8 cellular contexts compared by ENCODE assay signal in genomic region chr18:58613201-58613600, GRCh38. TPM values are rescaled to one million over a fixed set of nuclear protein-coding genes. Genes with fewer than 3 reads are reported as not detected.
DNase-seq lines count a peak whose midpoint lies in the region; ATAC-seq and TF ChIP-seq lines count a peak whose summit lies in the region.
"Not testable (repeated sequence)": the region's sequence is repeated elsewhere in the genome, so short reads cannot be mapped to it uniquely, and the experiment has no call there.

No MANE protein-coding gene starts in this region.

- H3K9ac ChIP-seq in neuronal stem cell (ENCODE audit: low read depth, low read length, poor library complexity) = not testable (repeated sequence)

- H3K9me3 Mint-ChIP-seq in CD8-positive, alpha-beta memory T cell; effector memory CD8-positive, alpha-beta T cell; naive thymus-derived CD4-positive, alpha-beta T cell; stimulated activated memory B cell treated with anti-CD40 and anti-IgM and Interleukin-4, amounts not matched to agents 10 μg/mL and 1 μg/mL and 100 μg/mL, for 72 hours: not testable (repeated sequence)

- not testable (repeated sequence) for H3K18ac ChIP-seq in neuronal stem cell (ENCODE audit: low read length)

- H2AFZ ChIP-seq in neuronal stem cell (ENCODE audit: low read length) = peak overlapping the region; percentile 43

- not testable (repeated sequence) for H4K8ac ChIP-seq in neuronal stem cell (ENCODE audit: low read depth, low read length)

- H3K23ac ChIP-seq in neuronal stem cell (ENCODE audit: low read depth, low read length, poor library complexity) = not testable (repeated sequence)

- H3K79me1 ChIP-seq in neuronal stem cell (ENCODE audit: low read depth, low read length) = not testable (repeated sequence)

- not testable (repeated sequence) for H3K36me3 Mint-ChIP-seq in CD8-positive, alpha-beta memory T cell; naive thymus-derived CD4-positive, alpha-beta T cell; stimulated activated memory B cell treated with anti-CD40 and anti-IgM and Interleukin-4, amounts not matched to agents 10 μg/mL and 1 μg/mL and 100 μg/mL, for 72 hours
- peaks cover 13% of the 10 kb centered on the region for H3K36me3 Mint-ChIP-seq in effector memory CD8-positive, alpha-beta T cell (ENCODE audit: insufficient read depth)

- not testable (repeated sequence) for ATAC-seq in effector memory CD8-positive, alpha-beta T cell (replicated peaks); naive thymus-derived CD4-positive, alpha-beta T cell; stimulated activated memory B cell treated with anti-CD40 and anti-IgM and Interleukin-4, amounts not matched to agents 10 μg/mL and 1 μg/mL and 100 μg/mL, for 72 hours

- H3K27me3 ChIP-seq in CD8-positive, alpha-beta memory T cell (ENCODE audit: insufficient read depth, low read length, poor library complexity, severe bottlenecking); cardiac muscle cell; naive thymus-derived CD4-positive, alpha-beta T cell (ENCODE audit: control insufficient read depth in 2 of 2, insufficient read depth in 2 of 2, low read length in 2 of 2); neuronal stem cell (ENCODE audit: control insufficient read depth in 3 of 3, insufficient read depth in 3 of 3, low read depth in 1 of 3, low read length in 3 of 3): not testable (repeated sequence)

- not testable (repeated sequence) for H4K91ac ChIP-seq in neuronal stem cell (ENCODE audit: low read depth, low read length, poor library complexity)

- H2BK15ac ChIP-seq in neuronal stem cell (ENCODE audit: low read length) = not testable (repeated sequence)

- not testable (repeated sequence) for H3K9me3 ChIP-seq in CD8-positive, alpha-beta memory T cell (ENCODE audit: low read length); cardiac muscle cell (ENCODE audit: low read depth); naive thymus-derived CD4-positive, alpha-beta T cell (ENCODE audit: control insufficient read depth in 2 of 3, low read length in 3 of 3); neuronal stem cell (replicated peaks in 1 of 2; ENCODE audit: control insufficient read depth in 2 of 2, insufficient read depth in 1 of 2, low read depth in 1 of 2, low read length in 2 of 2)

- H3K27ac ChIP-seq in CD8-positive, alpha-beta memory T cell (ENCODE audit: low read depth, low read length); naive thymus-derived CD4-positive, alpha-beta T cell (ENCODE audit: low read depth, low read length); neuronal stem cell (replicated peaks; ENCODE audit: low read length): not testable (repeated sequence)
- H3K27ac ChIP-seq in cardiac muscle cell = peak overlapping the region; percentile 65

- H2BK12ac ChIP-seq in neuronal stem cell (ENCODE audit: low read length) = not testable (repeated sequence)

- not testable (repeated sequence) for H3K4me3 Mint-ChIP-seq in CD8-positive, alpha-beta memory T cell; effector memory CD8-positive, alpha-beta T cell; stimulated activated memory B cell treated with anti-CD40 and anti-IgM and Interleukin-4, amounts not matched to agents 10 μg/mL and 1 μg/mL and 100 μg/mL, for 72 hours
- peak overlapping the region in 2 of 10 donors; percentile 5 to 56 for H3K4me3 Mint-ChIP-seq in naive thymus-derived CD4-positive, alpha-beta T cell

- intact Hi-C loops in naive thymus-derived CD4-positive, alpha-beta T cell (cut with micrococcal nuclease) = not testable (repeated sequence)

- not testable (repeated sequence) for H3K4me2 ChIP-seq in neuronal stem cell (ENCODE audit: insufficient read depth, low read length, poor library complexity, severe bottlenecking)

- H3K4me3 ChIP-seq in CD8-positive, alpha-beta memory T cell (ENCODE audit: low read length); cardiac muscle cell; naive thymus-derived CD4-positive, alpha-beta T cell (ENCODE audit: low read length); neuronal stem cell (ENCODE audit: low read length in 2 of 2): not testable (repeated sequence)

- CTCF ChIA-PET in CD8-positive, alpha-beta memory T cell (lab: Charles Lee) = interaction anchor here (1.3 kb wide), 1 partner anchor 12 kb away, joined by 4 read pairs; no protein-coding TSS in a partner anchor
- CTCF ChIA-PET in naive thymus-derived CD4-positive, alpha-beta T cell (lab: Charles Lee) = interaction anchor here (0.7 to 0.9 kb wide), 3 partner anchors 56 to 150 kb away, joined by 4 to 7 read pairs (median 4); no protein-coding TSS in a partner anchor

- not testable (repeated sequence) for TF ChIP-seq CTCF in cardiac muscle cell (IDR thresholded peaks at IDR 0.05; ENCODE audit: low read depth, low read length)

- H3K27ac Mint-ChIP-seq in CD8-positive, alpha-beta memory T cell = peak overlapping the region in 6 of 8 donors; percentile 48 to 81 (median 72)
- H3K27ac Mint-ChIP-seq in effector memory CD8-positive, alpha-beta T cell = peak overlapping the region; percentile 52 to 57
- H3K27ac Mint-ChIP-seq in naive thymus-derived CD4-positive, alpha-beta T cell = peak overlapping the region in 8 of 9 donors; percentile 2 to 89 (median 43)
- H3K27ac Mint-ChIP-seq in stimulated activated memory B cell treated with anti-CD40 and anti-IgM and Interleukin-4, amounts not matched to agents 10 μg/mL and 1 μg/mL and 100 μg/mL, for 72 hours = peak overlapping the region; percentile 49

- not testable (repeated sequence) for H3K14ac ChIP-seq in neuronal stem cell (ENCODE audit: low read length)

- H2BK5ac ChIP-seq in neuronal stem cell (ENCODE audit: low read length) = not testable (repeated sequence)

- not testable (repeated sequence) for DNase-seq in CD8-positive, alpha-beta memory T cell; effector memory CD8-positive, alpha-beta T cell; cardiac muscle cell (ENCODE audit: low read depth in 1 of 2, low spot score in 1 of 2); naive thymus-derived CD4-positive, alpha-beta T cell; neuronal stem cell (ENCODE audit: low spot score)
- DNase-seq in NCI-H524 (lab: John Stamatoyannopoulos, UW) = peak; percentile 14 to 50
- DNase-seq in activated CD8-positive, alpha-beta memory T cell treated with anti-CD3 and anti-CD28 coated beads for 24 hours = peak; percentile 53

- H2BK120ac ChIP-seq in neuronal stem cell (ENCODE audit: low read depth, low read length) = not testable (repeated sequence)

- H3K4me1 Mint-ChIP-seq in CD8-positive, alpha-beta memory T cell = peaks cover 31 to 56% (median 51%) of the 10 kb centered on the region in 3 donors
- H3K4me1 Mint-ChIP-seq in effector memory CD8-positive, alpha-beta T cell (ENCODE audit: low read depth in 2 of 2) = peaks cover 22 to 26% of the 10 kb centered on the region in 2 donors
- H3K4me1 Mint-ChIP-seq in naive thymus-derived CD4-positive, alpha-beta T cell = peaks cover 40 to 78% (median 60%) of the 10 kb centered on the region in 7 donors
- peaks cover 67% of the 10 kb centered on the region for H3K4me1 Mint-ChIP-seq in stimulated activated memory B cell treated with anti-CD40 and anti-IgM and Interleukin-4, amounts not matched to agents 10 μg/mL and 1 μg/mL and 100 μg/mL, for 72 hours

- H3K4me1 ChIP-seq in CD8-positive, alpha-beta memory T cell (ENCODE audit: insufficient read depth, low read length) = peaks cover 50% of the 10 kb centered on the region
- not testable (repeated sequence) for H3K4me1 ChIP-seq in cardiac muscle cell (ENCODE audit: low read depth)
- peaks cover 23 to 48% of the 10 kb centered on the region in 2 donors for H3K4me1 ChIP-seq in naive thymus-derived CD4-positive, alpha-beta T cell (ENCODE audit: control insufficient read depth in 2 of 2, insufficient read depth in 2 of 2, low read length in 2 of 2)
- peaks cover 12 to 20% of the 10 kb centered on the region in 2 donors for H3K4me1 ChIP-seq in neuronal stem cell (ENCODE audit: control insufficient read depth in 2 of 2, insufficient read depth in 1 of 2, low read depth in 1 of 2, low read length in 2 of 2)

- not testable (repeated sequence) for H3K4ac ChIP-seq in neuronal stem cell (ENCODE audit: low read length)

- not testable (repeated sequence) for H3K27me3 Mint-ChIP-seq in CD8-positive, alpha-beta memory T cell; effector memory CD8-positive, alpha-beta T cell; stimulated activated memory B cell treated with anti-CD40 and anti-IgM and Interleukin-4, amounts not matched to agents 10 μg/mL and 1 μg/mL and 100 μg/mL, for 72 hours
- peaks cover 0 to 17% (median 0%) of the 10 kb centered on the region in 5 donors for H3K27me3 Mint-ChIP-seq in naive thymus-derived CD4-positive, alpha-beta T cell

- H3K36me3 ChIP-seq in CD8-positive, alpha-beta memory T cell (ENCODE audit: insufficient read depth, low read length); naive thymus-derived CD4-positive, alpha-beta T cell (ENCODE audit: control insufficient read depth in 2 of 3, insufficient read depth in 3 of 3, low read length in 3 of 3); neuronal stem cell (replicated peaks in 1 of 2; ENCODE audit: control insufficient read depth in 2 of 2, insufficient read depth in 2 of 2, low read length in 2 of 2): not testable (repeated sequence)
- peaks cover 15% of the 10 kb centered on the region for H3K36me3 ChIP-seq in cardiac muscle cell

- POLR2A ChIA-PET in CD8-positive, alpha-beta memory T cell (lab: Charles Lee) = not testable (repeated sequence)
- POLR2A ChIA-PET in naive thymus-derived CD4-positive, alpha-beta T cell (lab: Charles Lee) = interaction anchor here (0.8 to 2.9 kb wide), 2 partner anchors 59 to 82 kb away, joined by 3 to 17 read pairs; partner anchors contain the start of gene MALT1

- no CpG with 5 or more reads among the region's 6 CpGs for WGBS in neuronal stem cell (ENCODE audit: extremely low coverage in 2 of 2, insufficient read length in 2 of 2, insufficient replicate concordance in 1 of 2), 2 donors

- not testable (repeated sequence) for H2AK5ac ChIP-seq in neuronal stem cell (ENCODE audit: low read depth, low read length)

RNA-seq across cellular contexts. Expression of gene ALPK2, which starts 15.7 kb away (rescaled TPM):
- total RNA-seq in CD8-positive, alpha-beta memory T cell = under 1 TPM; 0.38 to 0.55 TPM
- polyA plus RNA-seq in CD8-positive, alpha-beta memory T cell = 0.21 TPM
- total RNA-seq in cardiac muscle cell = 225 and 367 TPM in 2 replicates
- 110 and 152 TPM in 2 replicates for polyA plus RNA-seq in cardiac muscle cell
- 1 to 10 TPM in 1 of 5 experiments, under 1 TPM in 3, not detected in 1; 0.19 to 1.6 (median 0.28) TPM for total RNA-seq in naive thymus-derived CD4-positive, alpha-beta T cell
- not detected for polyA plus RNA-seq in naive thymus-derived CD4-positive, alpha-beta T cell
- 0.28 TPM for polyA plus RNA-seq in neuronal stem cell (2013, experiment 1 of 2)
- polyA plus RNA-seq in neuronal stem cell (2013, experiment 2 of 2) = 0.21 TPM

RNA-seq across cellular contexts. Expression of gene MALT1, which starts 58.1 kb away (rescaled TPM):
- 10 to 100 TPM; 33.1 to 35.8 TPM for total RNA-seq in CD8-positive, alpha-beta memory T cell
- 41.4 TPM for polyA plus RNA-seq in CD8-positive, alpha-beta memory T cell
- total RNA-seq in cardiac muscle cell = 38.9 and 51.8 TPM in 2 replicates
- polyA plus RNA-seq in cardiac muscle cell = 33.6 and 36.6 TPM in 2 replicates
- total RNA-seq in naive thymus-derived CD4-positive, alpha-beta T cell = 100 to 1,000 TPM in 1 of 5 experiments, 10 to 100 TPM in 4; 50.0 to 101 (median 80.0) TPM
- 10 to 100 TPM; 43.8 to 52.1 TPM for polyA plus RNA-seq in naive thymus-derived CD4-positive, alpha-beta T cell
- 12.1 TPM for polyA plus RNA-seq in neuronal stem cell (2013, experiment 1 of 2)
- 12.2 TPM for polyA plus RNA-seq in neuronal stem cell (2013, experiment 2 of 2)

Comparison
In these comparisons a context has a peak if more than half of its experiments do, and no peak if none do; other contexts are left out.
1. RNA of gene ALPK2, which starts 15.7 kb away (total RNA-seq): 225 to 367 TPM in cardiac muscle cell; 0.38 to 0.55 TPM in CD8-positive, alpha-beta memory T cell and 0.19 to 1.6 TPM in naive thymus-derived CD4-positive, alpha-beta T cell; every median in the first group is over 10 times any median in the second.
2. Peak in every context shown above with its lines, with median percentiles within 50 percentile points of each other: H3K27ac Mint-ChIP-seq.